ENCODE assay signal across 2 cellular contexts in genomic region chr10:13845897-13846296, GRCh38.
TF ChIP-seq lines count a peak whose summit lies in the region.

No MANE protein-coding gene starts in this region.

TF ChIP-seq in HepG2, 621 proteins besides CTCF, POLR2A, EP300 and RAD21:
- TF ChIP-seq EEA1 (CRISPR knock-in tag; IDR thresholded peaks at IDR 0.05; ENCODE audit: borderline replicate concordance) (no peak), MAFK (conservative IDR thresholded peaks at IDR 0.05 in 1 of 2, IDR thresholded peaks at IDR 0.05 in 1 of 2; ENCODE audit: low read length in 2 of 2) (peak; percentile 91 to 95), NFE2L2 (IDR thresholded peaks at IDR 0.05; ENCODE audit: low read length) (peak; percentile 71), NAIF1 (CRISPR knock-in tag; IDR thresholded peaks at IDR 0.05; ENCODE audit: borderline replicate concordance) (no peak), ZBTB10 (CRISPR knock-in tag; IDR thresholded peaks at IDR 0.05; ENCODE audit: borderline replicate concordance) (no peak), MAFF (IDR thresholded peaks at IDR 0.05; ENCODE audit: low read depth, low read length) (peak; percentile 92)

TF ChIP-seq in H1, 55 proteins besides CTCF, POLR2A, EP300 and RAD21:
- TF ChIP-seq MAFK (IDR thresholded peaks at IDR 0.05; ENCODE audit: low read depth, low read length) = peak; percentile 64; the same call in 1 of the 2 replicates
- TF ChIP-seq BACH1 (IDR thresholded peaks at IDR 0.05; ENCODE audit: low read length) = peak; percentile 52; the same call in 1 of the 2 replicates
- no peak for TF ChIP-seq CEBPB (IDR thresholded peaks at IDR 0.05; ENCODE audit: low read depth, low read length)
TF ChIP-seq in H1: peak in this region for 2.
